19 cellular contexts compared by ENCODE assay signal in the genomic region with DNA sequence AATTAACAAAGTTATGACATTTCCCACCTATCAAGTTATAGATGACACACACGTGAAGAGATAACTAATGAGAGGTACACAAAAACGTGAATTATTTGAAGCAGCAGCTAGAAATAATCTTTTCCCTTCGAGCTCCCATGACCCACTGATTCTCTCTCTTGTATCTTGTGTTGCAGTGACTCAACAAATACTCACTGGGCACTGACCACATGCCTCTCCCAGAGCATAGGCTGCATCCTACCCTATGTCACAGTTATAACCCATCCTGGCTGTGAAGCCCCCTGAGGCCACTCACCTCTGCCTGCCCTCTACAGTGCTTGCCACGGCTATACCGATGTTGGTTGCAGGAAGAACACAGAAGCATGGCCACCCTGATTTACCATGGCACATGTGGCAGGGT.
"Had no signal": no experiment of that assay in that cellular context is flagged by ENCODE, and none has a peak within 500 bp of the region (broad histone marks: within the 10 kb centered on the region; RNA-seq: fewer than 3 reads in every experiment).

No MANE protein-coding gene starts in this region.

- H3K27ac ChIP-seq: ascending aorta, coronary artery, esophagus squamous epithelium, heart right ventricle, ovary, prostate gland, spleen, upper lobe of left lung had no signal

- H3K27ac Mint-ChIP-seq: activated CD4-positive, alpha-beta T cell treated with anti-CD3 and anti-CD28 coated beads, Interleukin-2, amount 10 ng/mL, durations not matched to agents 24 days and 14 days; activated CD8-positive, alpha-beta T cell treated with anti-CD3 and anti-CD28 coated beads, Interleukin-2, amount 10 ng/mL, durations not matched to agents 7 days and 5 days; activated naive CD4-positive, alpha-beta T cell treated with anti-CD3 and anti-CD28 coated beads, Interleukin-2, amount 50 U/mL, for 72 hours; endodermal cell; natural killer cell had no signal

- H3K4me1 ChIP-seq: ascending aorta, esophagus squamous epithelium, prostate gland, upper lobe of left lung had no signal

- H3K27me3 Mint-ChIP-seq: activated CD4-positive, alpha-beta T cell treated with anti-CD3 and anti-CD28 coated beads, Interleukin-2, amount 10 ng/mL, durations not matched to agents 24 days and 14 days had no signal

- ATAC-seq: activated CD8-positive, alpha-beta T cell treated with anti-CD3 and anti-CD28 coated beads, Interleukin-2, amount 10 ng/mL, durations not matched to agents 7 days and 5 days; activated naive CD4-positive, alpha-beta T cell treated with anti-CD3 and anti-CD28 coated beads, Interleukin-2, amount 50 U/mL, for 72 hours; heart right ventricle; left cardiac atrium; natural killer cell had no signal

- H3K4me3 ChIP-seq: ascending aorta, coronary artery, esophagus squamous epithelium, heart right ventricle, ovary, prostate gland, spleen, upper lobe of left lung had no signal

- H3K27me3 ChIP-seq: ascending aorta, esophagus squamous epithelium, heart right ventricle, ovary, spleen, upper lobe of left lung had no signal

- H3K9me3 Mint-ChIP-seq: activated CD4-positive, alpha-beta T cell treated with anti-CD3 and anti-CD28 coated beads, Interleukin-2, amount 10 ng/mL, durations not matched to agents 24 days and 14 days; activated naive CD4-positive, alpha-beta T cell treated with anti-CD3 and anti-CD28 coated beads, Interleukin-2, amount 50 U/mL, for 72 hours; endodermal cell; natural killer cell had no signal

- H3K4me3 Mint-ChIP-seq: activated CD4-positive, alpha-beta T cell treated with anti-CD3 and anti-CD28 coated beads, Interleukin-2, amount 10 ng/mL, durations not matched to agents 24 days and 14 days; activated CD8-positive, alpha-beta T cell treated with anti-CD3 and anti-CD28 coated beads, Interleukin-2, amount 10 ng/mL, durations not matched to agents 7 days and 5 days; endodermal cell; natural killer cell had no signal

- H3K9me3 ChIP-seq: ascending aorta, esophagus squamous epithelium, heart right ventricle, ovary, prostate gland, spleen, upper lobe of left lung had no signal

- DNase-seq: activated CD4-positive, alpha-beta T cell treated with anti-CD3 and anti-CD28 coated beads, Interleukin-2, amount 10 ng/mL, durations not matched to agents 24 days and 14 days; activated CD8-positive, alpha-beta T cell treated with anti-CD3 and anti-CD28 coated beads, Interleukin-2, amount 10 ng/mL, durations not matched to agents 7 days and 5 days; endodermal cell; esophagus squamous epithelium; heart right ventricle; islet precursor cell; left cardiac atrium; midbrain; natural killer cell; ovary; spleen; stimulated activated CD4-positive, alpha-beta T cell treated with anti-CD3 and anti-CD28 coated beads, Interleukin-4, amount 100 ng/mL, for 1 hour; stimulated activated naive CD4-positive, alpha-beta T cell treated with Interleukin-2 at 50 U/mL for 16 hours; T-helper 9 cell; upper lobe of left lung had no signal

- H3K36me3 ChIP-seq: ovary, prostate gland had no signal

- H3K36me3 Mint-ChIP-seq: natural killer cell had no signal
